In the genomic region with DNA sequence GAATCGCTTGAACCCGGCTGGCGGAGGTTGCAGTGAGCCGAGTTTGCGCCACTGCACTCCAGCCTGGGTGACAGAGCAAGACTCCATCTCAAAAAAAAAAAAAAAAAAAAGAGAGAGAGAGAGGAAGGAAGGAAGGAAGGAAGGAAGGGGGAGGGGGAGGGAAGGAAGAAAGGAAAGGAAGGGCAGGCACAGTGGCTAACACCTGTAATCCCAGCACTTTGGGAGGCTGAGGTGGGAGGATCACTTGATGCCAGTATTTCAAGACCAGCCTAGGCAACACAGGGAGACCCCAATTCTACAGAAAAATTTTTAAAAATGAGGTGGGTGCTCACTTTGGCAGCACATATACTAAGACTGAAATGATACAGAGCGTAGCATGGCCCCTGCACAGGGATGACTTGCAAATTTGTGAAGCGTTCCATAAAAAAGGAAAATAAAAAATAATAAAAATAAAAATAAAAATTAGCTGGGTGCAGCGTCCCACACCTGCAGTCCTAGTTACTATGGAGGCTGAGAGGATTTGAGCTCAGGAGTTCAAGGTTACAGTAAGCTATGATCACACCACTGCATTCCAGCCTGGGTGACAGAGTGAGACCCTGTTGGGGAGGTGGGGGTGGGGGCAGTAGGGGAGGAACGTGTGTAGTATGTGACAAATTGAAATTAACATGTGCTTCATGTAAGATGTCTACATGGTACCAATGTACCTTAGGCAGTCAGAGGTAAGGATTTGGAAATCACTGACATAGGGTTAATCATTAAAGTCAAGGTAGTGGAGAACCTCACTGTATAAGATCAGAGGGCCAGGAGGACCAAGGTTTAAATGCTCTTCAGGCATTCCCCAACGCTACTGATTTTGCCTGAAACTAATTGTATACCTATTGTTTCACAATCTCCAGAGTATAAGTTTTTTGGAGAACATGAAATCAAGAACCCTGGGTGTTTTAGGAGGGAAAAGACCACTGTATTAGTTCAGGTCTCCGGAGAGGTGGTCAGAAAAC, we compare ENCODE assay signal across 12 cellular contexts. TPM values are rescaled to one million over a fixed set of nuclear protein-coding genes. Genes with fewer than 3 reads are reported as not detected.
DNase-seq lines count a peak whose midpoint lies in the region; ATAC-seq, FAIRE-seq and TF ChIP-seq lines count a peak whose summit lies in the region.
"Had no signal": no experiment of that assay in that cellular context is flagged by ENCODE, and none has a peak within 500 bp of the region (broad histone marks: within the 10 kb centered on the region; RNA-seq: fewer than 3 reads in every experiment).

No MANE protein-coding gene starts in this region.

- intact Hi-C loops in endothelial cell of umbilical vein (cut with micrococcal nuclease) (no loop called here), psoas muscle (cut with DNase I) (loop anchor here in 1 of 2 donors (5.0 kb wide), 1 partner anchor 36 kb away; the partner anchor contains the start of gene TP53I3)

- peak overlapping the region in 1 of 2 experiments; percentile 1; a peak in 1 of 4 replicates for H3K27ac ChIP-seq in SK-N-SH (ENCODE audit: low read depth in 2 of 2, low read length in 1 of 2)
- no peak overlapping the region for H3K27ac ChIP-seq in endothelial cell of umbilical vein (ENCODE audit: insufficient read depth, low read depth, low read length)
- no peak overlapping the region for H3K27ac ChIP-seq in psoas muscle
- H3K27ac ChIP-seq: foreskin keratinocyte had no signal

- H4K20me1 ChIP-seq in SK-N-SH (ENCODE audit: insufficient read depth) (no peaks in the 10 kb centered on the region), endothelial cell of umbilical vein (replicated peaks; ENCODE audit: control insufficient read depth, extremely low read depth, insufficient read depth, low read length) (no peaks in the 10 kb centered on the region)

- dilution Hi-C loops in endothelial cell of umbilical vein (cut with MboI; ENCODE audit: extremely low pct_ligation_motif_present, low sequenced_read_pairs): no loop called here

- no peaks in the 10 kb centered on the region for H3K9me1 ChIP-seq in endothelial cell of umbilical vein (replicated peaks; ENCODE audit: control insufficient read depth, extremely low read depth, insufficient read depth, low read length)

- TF ChIP-seq POLR2A in endothelial cell of umbilical vein (IDR thresholded peaks at IDR 0.05; ENCODE audit: low read depth, low read length): no peak

- TF ChIP-seq CTCF in SK-N-SH (IDR thresholded peaks at IDR 0.05): no peak
- no peak for TF ChIP-seq CTCF in endothelial cell of umbilical vein (IDR thresholded peaks at IDR 0.05; ENCODE audit: extremely low read depth in 1 of 2, insufficient read depth in 1 of 2, low read depth in 1 of 2, low read length in 2 of 2)
- no peak for TF ChIP-seq CTCF in psoas muscle (IDR thresholded peaks at IDR 0.05)

- POLR2A ChIA-PET in SK-N-SH (lab: Yijun Ruan, JAX) (interaction anchor here (1.7 kb wide), 1 partner anchor 31 kb away, joined by 16 read pairs; the partner anchor contains the start of gene SF3B6), endothelial cell of umbilical vein (lab: Charles Lee) (interaction anchor here (1.6 kb wide), 1 partner anchor 38 kb away, joined by 7 read pairs; no protein-coding TSS in a partner anchor)

- H3K27me3 ChIP-seq in SK-N-SH (ENCODE audit: insufficient read depth) (no peaks in the 10 kb centered on the region), endothelial cell of umbilical vein (ENCODE audit: control insufficient read depth in 2 of 2, insufficient read depth in 2 of 2, low read length in 2 of 2) (no peaks in the 10 kb centered on the region), psoas muscle (ENCODE audit: insufficient read depth in 3 of 3, low read length in 2 of 3) (peaks cover 0 to 17% (median 4%) of the 10 kb centered on the region in 3 donors)
- H3K27me3 ChIP-seq: foreskin keratinocyte, uterus had no signal

- no peak for FAIRE-seq in endothelial cell of umbilical vein (lab: Jason Lieb, UNC)

- peak overlapping the region; percentile 75; the same call in 1 of the 2 replicates for H3K9ac ChIP-seq in SK-N-SH
- peak overlapping the region; percentile 82 for H3K9ac ChIP-seq in endothelial cell of umbilical vein (replicated peaks; ENCODE audit: extremely low read depth, insufficient read depth, low read length)

- CTCF ChIA-PET in SK-N-SH (lab: Yijun Ruan, JAX): no interaction called here
- CTCF ChIA-PET in endothelial cell of umbilical vein (lab: Charles Lee): no interaction called here

- TF ChIP-seq RAD21 in SK-N-SH (IDR thresholded peaks at IDR 0.05; ENCODE audit: low read length): no peak

- WGBS in SK-N-SH (ENCODE audit: low lambda C conversion rate): 74% methylated on average over 11 of the region's 11 CpGs
- 78 to 81% (median 80%) methylated on average over 11 of the region's 11 CpGs for WGBS in psoas muscle, 3 donors

- H3K4me2 ChIP-seq in SK-N-SH (peak overlapping the region; percentile 71), endothelial cell of umbilical vein (ENCODE audit: insufficient read depth, low read length) (peak overlapping the region; percentile 80)

- no peak for TF ChIP-seq EP300 in SK-N-SH (IDR thresholded peaks at IDR 0.05; ENCODE audit: borderline replicate concordance in 1 of 2, low read depth in 1 of 2, low read length in 1 of 2)

- BruUV-seq in endothelial cell of umbilical vein (replicated peaks; lab: Mats Ljungman, UMichigan): TSS peak; percentile 64

- peaks cover 15% of the 10 kb centered on the region for H3F3A ChIP-seq in SK-N-SH (replicated peaks; ENCODE audit: insufficient read depth)

- H3K79me2 ChIP-seq in SK-N-SH (ENCODE audit: insufficient read depth): peaks cover 59% of the 10 kb centered on the region
- H3K79me2 ChIP-seq in endothelial cell of umbilical vein (ENCODE audit: control insufficient read depth, insufficient read depth, low read length): peaks cover 23% of the 10 kb centered on the region

- H3K36me3 ChIP-seq in SK-N-SH (replicated peaks in 1 of 2; ENCODE audit: control insufficient read depth in 1 of 2, insufficient read depth in 2 of 2, low read length in 1 of 2) (no peaks in the 10 kb centered on the region), endothelial cell of umbilical vein (ENCODE audit: control insufficient read depth in 2 of 2, extremely low read depth in 1 of 2, insufficient read depth in 2 of 2, low read length in 2 of 2) (no peaks in the 10 kb centered on the region), psoas muscle (ENCODE audit: insufficient read depth in 1 of 2, low read depth in 1 of 2) (no peaks in the 10 kb centered on the region)
- H3K36me3 ChIP-seq: uterus had no signal

- H3K4me3 ChIP-seq in SK-N-SH (ENCODE audit: low read depth in 2 of 2, low read length in 1 of 2) (peak overlapping the region; percentile 75 to 89), endothelial cell of umbilical vein (replicated peaks in 1 of 3; ENCODE audit: insufficient read depth in 1 of 3, low read depth in 1 of 3, low read length in 3 of 3) (peak overlapping the region in 2 of 3 experiments; percentile 89), psoas muscle (peak overlapping the region; percentile 88)

- H3K9me3 ChIP-seq in SK-N-SH (no peaks in the 10 kb centered on the region), endothelial cell of umbilical vein (replicated peaks; ENCODE audit: control insufficient read depth, insufficient read depth, low read length) (no peaks in the 10 kb centered on the region), psoas muscle (no peaks in the 10 kb centered on the region)
- H3K9me3 ChIP-seq: uterus had no signal

- H2AFZ ChIP-seq in SK-N-SH (ENCODE audit: low read depth) (peak overlapping the region; percentile 87; the same call in 1 of the 2 replicates), endothelial cell of umbilical vein (ENCODE audit: low read depth, low read length) (no peak overlapping the region)

- H3K4me1 ChIP-seq in SK-N-SH (ENCODE audit: control insufficient read depth in 1 of 2, insufficient read depth in 2 of 2, low read depth in 1 of 2, low read length in 1 of 2): peaks cover 3 to 15% of the 10 kb centered on the region in 2 experiments; a peak in 2 of 4 replicates
- H3K4me1 ChIP-seq in endothelial cell of umbilical vein (ENCODE audit: control insufficient read depth, extremely low read depth, insufficient read depth, low read length): peaks cover 23% of the 10 kb centered on the region
- peaks cover 15% of the 10 kb centered on the region for H3K4me1 ChIP-seq in psoas muscle

- DNase-seq in SK-N-SH (no peak), OCI-M1 (lab: John Stamatoyannopoulos, UW) (peak; percentile 28), endothelial cell of umbilical vein (ENCODE audit: low read depth, low spot score) (no peak), psoas muscle (no peak), pons (ENCODE audit: low spot score) (no peak), globus pallidus (ENCODE audit: low spot score) (no peak), AG08396 (ENCODE audit: low spot score) (no peak)
- DNase-seq: 8988T, foreskin keratinocyte, NCI-H748 treated with DMSO at 0.1 percent for 48 hours, uterus had no signal

- H3K9me2 ChIP-seq in SK-N-SH: no peaks in the 10 kb centered on the region

- no peak for ATAC-seq in SK-N-SH treated with all-trans-retinoic acid at 6 μM for 48 hours
- ATAC-seq in psoas muscle: no peak

RNA-seq across cellular contexts. Expression of gene WDCP, which starts 1.4 kb away (rescaled TPM):
- 7.1 and 11.9 TPM in 2 replicates for polyA plus RNA-seq in SK-N-SH (2012; rRNA removed)
- 7.2 and 8.2 TPM in 2 replicates for polyA plus RNA-seq in SK-N-SH (2012; cell fraction: cytosol; rRNA removed)
- 11.9 and 20.3 TPM in 2 replicates for polyA plus RNA-seq in SK-N-SH (2012; cell fraction: nucleus; rRNA removed)
- total RNA-seq in endothelial cell of umbilical vein: 15.4 and 15.9 TPM in 2 replicates
- 7.9 and 9.6 TPM in 2 replicates for polyA plus RNA-seq in endothelial cell of umbilical vein
- polyA plus RNA-seq in endothelial cell of umbilical vein (2011; cell fraction: cytosol; rRNA removed): 7.6 TPM in 2 replicates
- 7.5 and 9.5 TPM in 2 replicates for polyA plus RNA-seq in endothelial cell of umbilical vein (2011; cell fraction: nucleus; rRNA removed)
- 8.6 and 16.2 TPM in 2 replicates for polyA plus RNA-seq in endothelial cell of umbilical vein (2012)
- polyA minus RNA-seq in endothelial cell of umbilical vein: 46.3 and 56.8 TPM in 2 replicates
- 6.3 TPM for polyA minus RNA-seq in endothelial cell of umbilical vein (2011; cell fraction: cytosol; rRNA and poly(A)+ RNA removed)
- 4.6 and 11.2 TPM in 2 replicates for polyA minus RNA-seq in endothelial cell of umbilical vein (2011; cell fraction: nucleus; rRNA and poly(A)+ RNA removed)
- 10 to 100 TPM in 2 of 4 donors, 1 to 10 TPM in 2; 6.5 to 14.6 (median 9.7) TPM for total RNA-seq in psoas muscle
- polyA plus RNA-seq in psoas muscle: 10 to 100 TPM in 1 of 3 donors, 1 to 10 TPM in 2; 4.6 to 17.3 (median 5.0) TPM

RNA-seq across cellular contexts. Expression of gene FKBP1B, which starts 3.7 kb away (rescaled TPM):
- 69.7 and 72.4 TPM in 2 replicates for polyA plus RNA-seq in SK-N-SH (2012; rRNA removed)
- 70.9 and 74.8 TPM in 2 replicates for polyA plus RNA-seq in SK-N-SH (2012; cell fraction: cytosol; rRNA removed)
- 35.5 and 45.1 TPM in 2 replicates for polyA plus RNA-seq in SK-N-SH (2012; cell fraction: nucleus; rRNA removed)
- total RNA-seq in endothelial cell of umbilical vein: 12.9 and 16.8 TPM in 2 replicates
- polyA plus RNA-seq in endothelial cell of umbilical vein: 40.2 and 44.6 TPM in 2 replicates
- polyA plus RNA-seq in endothelial cell of umbilical vein (2011; cell fraction: cytosol; rRNA removed): 38.4 and 41.1 TPM in 2 replicates
- 14.2 and 16.8 TPM in 2 replicates for polyA plus RNA-seq in endothelial cell of umbilical vein (2011; cell fraction: nucleus; rRNA removed)
- 27.3 and 30.8 TPM in 2 replicates for polyA plus RNA-seq in endothelial cell of umbilical vein (2012)
- polyA minus RNA-seq in endothelial cell of umbilical vein: 15.1 and 16.2 TPM in 2 replicates
- polyA minus RNA-seq in endothelial cell of umbilical vein (2011; cell fraction: cytosol; rRNA and poly(A)+ RNA removed): not detected
- 2.7 and 3.2 TPM in 2 replicates for polyA minus RNA-seq in endothelial cell of umbilical vein (2011; cell fraction: nucleus; rRNA and poly(A)+ RNA removed)
- total RNA-seq in psoas muscle: 1 to 10 TPM in 1 of 4 donors, under 1 TPM in 3; 0.46 to 1.8 (median 0.75) TPM
- 1 to 10 TPM; 1.3 to 2.7 (median 2.1) TPM for polyA plus RNA-seq in psoas muscle

RNA-seq across cellular contexts. Expression of gene SF3B6, which starts 30.3 kb away (rescaled TPM):
- polyA plus RNA-seq in SK-N-SH (2012; rRNA removed) (275 and 295 TPM in 2 replicates), endothelial cell of umbilical vein (91.9 and 150 TPM in 2 replicates), psoas muscle (100 to 1,000 TPM in 1 of 3 donors, 10 to 100 TPM in 2; 68.2 to 116 (median 90.8) TPM)
- 400 and 550 TPM in 2 replicates for polyA plus RNA-seq in SK-N-SH (2012; cell fraction: cytosol; rRNA removed)
- 99.6 and 106 TPM in 2 replicates for polyA plus RNA-seq in SK-N-SH (2012; cell fraction: nucleus; rRNA removed)
- total RNA-seq in endothelial cell of umbilical vein (105 and 108 TPM in 2 replicates), psoas muscle (10 to 100 TPM; 44.2 to 60.5 (median 55.5) TPM)
- polyA plus RNA-seq in endothelial cell of umbilical vein (2011; cell fraction: cytosol; rRNA removed): 163 and 172 TPM in 2 replicates
- 64.2 and 89.0 TPM in 2 replicates for polyA plus RNA-seq in endothelial cell of umbilical vein (2011; cell fraction: nucleus; rRNA removed)
- polyA plus RNA-seq in endothelial cell of umbilical vein (2012): 175 and 221 TPM in 2 replicates
- polyA minus RNA-seq in endothelial cell of umbilical vein: 33.3 and 41.4 TPM in 2 replicates
- polyA minus RNA-seq in endothelial cell of umbilical vein (2011; cell fraction: cytosol; rRNA and poly(A)+ RNA removed): 38.9 TPM
- polyA minus RNA-seq in endothelial cell of umbilical vein (2011; cell fraction: nucleus; rRNA and poly(A)+ RNA removed): 13.7 and 13.8 TPM in 2 replicates

RNA-seq across cellular contexts. Expression of gene MFSD2B, which starts 35.9 kb away (rescaled TPM):
- 0.16 TPM in 1 of 2 replicates, not detected in the other for polyA plus RNA-seq in SK-N-SH (2012; rRNA removed)
- 0.09 TPM in 2 replicates for polyA plus RNA-seq in SK-N-SH (2012; cell fraction: cytosol; rRNA removed)
- polyA plus RNA-seq in SK-N-SH (2012; cell fraction: nucleus; rRNA removed): 0.25 and 0.38 TPM in 2 replicates
- 0.28 and 0.82 TPM in 2 replicates for total RNA-seq in endothelial cell of umbilical vein
- polyA plus RNA-seq in endothelial cell of umbilical vein: 0.18 and 0.29 TPM in 2 replicates
- polyA plus RNA-seq in endothelial cell of umbilical vein (2011; cell fraction: cytosol; rRNA removed): 0.21 and 0.35 TPM in 2 replicates
- polyA plus RNA-seq in endothelial cell of umbilical vein (2011; cell fraction: nucleus; rRNA removed): 0.41 and 0.57 TPM in 2 replicates
- polyA plus RNA-seq in endothelial cell of umbilical vein (2012): 0.55 and 0.65 TPM in 2 replicates
- 0.46 and 0.64 TPM in 2 replicates for polyA minus RNA-seq in endothelial cell of umbilical vein
- polyA minus RNA-seq in endothelial cell of umbilical vein (2011; cell fraction: cytosol; rRNA and poly(A)+ RNA removed): not detected
- 0.29 TPM in 1 of 2 replicates, not detected in the other for polyA minus RNA-seq in endothelial cell of umbilical vein (2011; cell fraction: nucleus; rRNA and poly(A)+ RNA removed)
- total RNA-seq in psoas muscle: under 1 TPM in 2 of 4 donors, not detected in 2; 0.27 to 0.28 TPM
- polyA plus RNA-seq in psoas muscle: under 1 TPM; 0.03 to 0.12 (median 0.07) TPM

RNA-seq across cellular contexts. Expression of gene TP53I3, which starts 38.8 kb away (rescaled TPM):
- polyA plus RNA-seq in SK-N-SH (2012; rRNA removed) (110 and 116 TPM in 2 replicates), endothelial cell of umbilical vein (112 and 116 TPM in 2 replicates), psoas muscle (1 to 10 TPM; 1.7 to 5.6 (median 3.7) TPM)
- polyA plus RNA-seq in SK-N-SH (2012; cell fraction: cytosol; rRNA removed): 49.8 and 71.0 TPM in 2 replicates
- polyA plus RNA-seq in SK-N-SH (2012; cell fraction: nucleus; rRNA removed): 344 and 375 TPM in 2 replicates
- total RNA-seq in endothelial cell of umbilical vein (94.2 and 102 TPM in 2 replicates), psoas muscle (1 to 10 TPM; 1.3 to 5.0 (median 2.6) TPM)
- 77.3 and 102 TPM in 2 replicates for polyA plus RNA-seq in endothelial cell of umbilical vein (2011; cell fraction: cytosol; rRNA removed)
- polyA plus RNA-seq in endothelial cell of umbilical vein (2011; cell fraction: nucleus; rRNA removed): 168 and 196 TPM in 2 replicates
- 102 and 124 TPM in 2 replicates for polyA plus RNA-seq in endothelial cell of umbilical vein (2012)
- polyA minus RNA-seq in endothelial cell of umbilical vein: 45.3 and 47.2 TPM in 2 replicates
- 10.4 TPM for polyA minus RNA-seq in endothelial cell of umbilical vein (2011; cell fraction: cytosol; rRNA and poly(A)+ RNA removed)
- polyA minus RNA-seq in endothelial cell of umbilical vein (2011; cell fraction: nucleus; rRNA and poly(A)+ RNA removed): 24.7 and 25.7 TPM in 2 replicates

Comparison
In these comparisons a context has a peak if more than half of its experiments do, and no peak if none do; other contexts are left out.
1. RNA of gene FKBP1B, which starts 3.7 kb away (polyA plus RNA-seq): 35.5 to 74.8 TPM in SK-N-SH and 14.2 to 44.6 TPM in endothelial cell of umbilical vein; 1.3 to 2.7 TPM in psoas muscle; every median in the first group is over 4 times any median in the second.
2. Peak in every context shown above with its lines, with median percentiles within 50 percentile points of each other: H3K4me3 ChIP-seq.